1 cellular context compared by ENCODE assay signal in the genomic region with DNA sequence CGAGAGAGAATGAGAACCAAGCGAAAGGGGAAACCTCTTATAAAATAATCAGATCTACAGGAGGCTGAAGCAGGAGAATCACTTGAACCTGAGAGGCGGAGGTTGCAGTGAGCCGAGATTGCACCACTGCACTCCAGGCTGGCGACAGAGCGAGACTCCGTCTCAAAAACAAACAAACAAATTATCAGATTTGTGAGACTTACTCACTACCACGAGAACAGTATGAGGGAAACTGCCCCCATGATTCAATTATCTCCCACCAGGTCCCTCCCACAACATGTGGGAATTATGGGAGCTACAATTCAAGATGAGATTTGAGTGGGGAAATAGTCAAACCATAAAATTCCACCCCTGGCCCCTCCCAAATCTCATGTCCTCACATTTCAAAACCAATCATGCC. TPM values are rescaled to one million over a fixed set of nuclear protein-coding genes. Genes with fewer than 3 reads are reported as not detected.
"Had no signal": no experiment of that assay in that cellular context is flagged by ENCODE, and none has a peak within 500 bp of the region (broad histone marks: within the 10 kb centered on the region; RNA-seq: fewer than 3 reads in every experiment).

No MANE protein-coding gene starts in this region.

RNA-seq across cellular contexts. Expression of a gene that starts 57.8 kb away (rescaled TPM):
- total RNA-seq: MCF 10A had no signal
